Comparison of ENCODE assay signal across 8 cellular contexts in the genomic region with DNA sequence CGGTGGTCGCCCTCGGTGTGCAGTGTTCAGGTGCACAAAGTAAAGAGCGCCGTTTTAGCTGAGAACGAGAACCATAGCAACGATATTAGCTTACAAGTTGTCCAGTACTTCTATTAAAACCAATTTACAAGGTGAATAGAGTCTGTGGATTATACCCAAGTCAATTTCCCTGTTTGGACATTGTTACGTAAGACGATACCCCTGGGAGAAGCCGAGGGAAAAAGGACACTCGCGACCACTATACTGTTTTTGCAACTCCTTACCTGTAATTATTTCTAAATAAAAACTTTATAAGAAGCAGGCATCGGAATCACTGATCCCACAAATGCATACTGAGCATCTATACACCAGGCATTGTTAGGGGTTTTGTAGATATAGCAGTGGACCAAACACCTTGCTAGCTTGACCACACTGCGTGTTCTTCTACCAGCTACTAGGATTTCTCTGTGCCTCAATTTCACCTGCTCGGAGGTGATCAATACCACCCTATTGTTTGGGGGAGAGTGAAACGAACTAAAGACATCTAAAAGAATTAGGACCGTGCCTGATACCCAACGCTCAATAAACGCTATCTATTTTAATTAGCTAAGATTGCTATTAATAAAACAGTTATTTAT. TPM values are rescaled to one million over a fixed set of nuclear protein-coding genes. Genes with fewer than 3 reads are reported as not detected.
DNase-seq lines count a peak whose midpoint lies in the region; ATAC-seq, FAIRE-seq and TF ChIP-seq lines count a peak whose summit lies in the region.

No MANE protein-coding gene starts in this region.

- H3K9ac ChIP-seq in kidney (ENCODE audit: low read length in 2 of 2), result peak overlapping the region; percentile 0 to 8

- no peak for FAIRE-seq in kidney (lab: Jason Lieb, UNC)

- H3K9me3 ChIP-seq in kidney (ENCODE audit: control insufficient read depth in 1 of 2, low read length in 2 of 2) (no peaks in the 10 kb centered on the region), thoracic aorta (no peaks in the 10 kb centered on the region)

- H3K4me3 ChIP-seq in kidney (ENCODE audit: low read length in 2 of 2) (peak overlapping the region; percentile 58 to 76), thoracic aorta (peak overlapping the region; percentile 86)

- no peaks in the 10 kb centered on the region for H3K27me3 ChIP-seq in thoracic aorta (replicated peaks; ENCODE audit: insufficient read depth)

- TF ChIP-seq CTCF in kidney (IDR thresholded peaks at IDR 0.05; ENCODE audit: borderline replicate concordance, extremely low read depth, insufficient read depth) (no peak), thoracic aorta (IDR thresholded peaks at IDR 0.05) (no peak)

- peak overlapping the region; percentile 96 to 98 for H3K27ac Mint-ChIP-seq in activated naive CD4-positive, alpha-beta T cell treated with anti-CD3 and anti-CD28 coated beads, Interleukin-2, amount 50 U/mL, for 72 hours

- H3K9me3 Mint-ChIP-seq in activated naive CD4-positive, alpha-beta T cell treated with anti-CD3 and anti-CD28 coated beads, Interleukin-2, amount 50 U/mL, for 72 hours, result peaks cover 1 to 2% of the 10 kb centered on the region in 2 donors

- no peak for ATAC-seq in activated naive CD4-positive, alpha-beta T cell treated with anti-CD3 and anti-CD28 coated beads, Interleukin-2, amount 50 U/mL, for 72 hours
- ATAC-seq in thoracic aorta (ENCODE audit: insufficient number of reproducible peaks, low FRiP score, low read depth) (no peak), HG03159 (IDR thresholded peaks at IDR 0.05; ENCODE audit: unreplicated experiment) (no peak)

- peaks cover 42 to 45% of the 10 kb centered on the region in 2 donors for H3K36me3 Mint-ChIP-seq in activated naive CD4-positive, alpha-beta T cell treated with anti-CD3 and anti-CD28 coated beads, Interleukin-2, amount 50 U/mL, for 72 hours

- intact Hi-C loops in kidney (cut with DNase I), result no loop called here

- H3K27ac ChIP-seq in kidney (ENCODE audit: low read depth in 2 of 2, low read length in 2 of 2) (peak overlapping the region in 1 of 2 donors; percentile 56), thoracic aorta (peak overlapping the region; percentile 21 to 94)

- DNase-seq in activated CD8-positive, alpha-beta memory T cell treated with anti-CD3 and anti-CD28 coated beads for 24 hours, result peak; percentile 59
- no peak for DNase-seq in activated CD8-positive, alpha-beta memory T cell treated with anti-CD3 and anti-CD28 coated beads, Interleukin-2, amount 50 U/mL, for 4 hours
- no peak for DNase-seq in activated naive CD4-positive, alpha-beta T cell treated with anti-CD3 and anti-CD28 coated beads, Interleukin-2, amount 50 U/mL, for 72 hours (ENCODE audit: low spot score in 2 of 2)
- no peak for DNase-seq in kidney
- DNase-seq in thoracic aorta (ENCODE audit: low spot score), result no peak
- no peak for DNase-seq in NCI-H187 (lab: John Stamatoyannopoulos, UW)
- DNase-seq in cerebellar cortex (ENCODE audit: low spot score), result no peak

- peaks cover 25 to 39% of the 10 kb centered on the region in 2 donors for H3K36me3 ChIP-seq in kidney (ENCODE audit: control insufficient read depth in 1 of 2, insufficient read depth in 2 of 2, low read length in 2 of 2)
- peaks cover 33% of the 10 kb centered on the region for H3K36me3 ChIP-seq in thoracic aorta

- H3K4me1 ChIP-seq in kidney (ENCODE audit: control insufficient read depth in 1 of 2, insufficient read depth in 1 of 2, low read depth in 1 of 2, low read length in 2 of 2) (peaks cover 25 to 29% of the 10 kb centered on the region in 2 donors), thoracic aorta (ENCODE audit: control insufficient read depth in 1 of 2, low read depth in 2 of 2) (peaks cover 32 to 44% of the 10 kb centered on the region in 2 donors)

RNA-seq across cellular contexts. Expression of a gene that starts 0.5 kb away (rescaled TPM):
- total RNA-seq in activated naive CD4-positive, alpha-beta T cell treated with anti-CD3 and anti-CD28 coated beads, Interleukin-2, amount 50 U/mL, for 72 hours, result 1,000 to 10,000 TPM; 3,216 to 3,705 TPM
- 1,813 TPM for total RNA-seq in kidney
- polyA plus RNA-seq in kidney (ENCODE audit: insufficient read depth, low read depth, low replicate concordance), result 1,520 TPM
- total RNA-seq in thoracic aorta, result 1,000 to 10,000 TPM; 1,268 to 1,436 TPM

RNA-seq across cellular contexts. Expression of a gene that starts 14.9 kb away (rescaled TPM):
- total RNA-seq in activated naive CD4-positive, alpha-beta T cell treated with anti-CD3 and anti-CD28 coated beads, Interleukin-2, amount 50 U/mL, for 72 hours, result 10 to 100 TPM; 28.4 to 61.4 TPM
- total RNA-seq in kidney (54.6 TPM), thoracic aorta (100 to 1,000 TPM; 167 to 241 TPM)
- polyA plus RNA-seq in kidney (ENCODE audit: insufficient read depth, low read depth, low replicate concordance), result 30.6 TPM

RNA-seq across cellular contexts. Expression of a gene that starts 21.8 kb away (rescaled TPM):
- 10 to 100 TPM; 28.0 to 30.6 TPM for total RNA-seq in activated naive CD4-positive, alpha-beta T cell treated with anti-CD3 and anti-CD28 coated beads, Interleukin-2, amount 50 U/mL, for 72 hours
- 25.0 TPM for total RNA-seq in kidney
- polyA plus RNA-seq in kidney (ENCODE audit: insufficient read depth, low read depth, low replicate concordance), result 9.8 TPM
- 10 to 100 TPM; 10.2 to 32.2 TPM for total RNA-seq in thoracic aorta

RNA-seq across cellular contexts. Expression of a gene that starts 52.9 kb away (rescaled TPM):
- not detected for total RNA-seq in activated naive CD4-positive, alpha-beta T cell treated with anti-CD3 and anti-CD28 coated beads, Interleukin-2, amount 50 U/mL, for 72 hours
- 0.69 TPM for total RNA-seq in kidney
- 6.1 TPM for polyA plus RNA-seq in kidney (ENCODE audit: insufficient read depth, low read depth, low replicate concordance)
- 1 to 10 TPM in 1 of 2 donors, not detected in 1; 1.8 TPM for total RNA-seq in thoracic aorta
